ENCODE assay signal across 1 cellular context in the genomic region with DNA sequence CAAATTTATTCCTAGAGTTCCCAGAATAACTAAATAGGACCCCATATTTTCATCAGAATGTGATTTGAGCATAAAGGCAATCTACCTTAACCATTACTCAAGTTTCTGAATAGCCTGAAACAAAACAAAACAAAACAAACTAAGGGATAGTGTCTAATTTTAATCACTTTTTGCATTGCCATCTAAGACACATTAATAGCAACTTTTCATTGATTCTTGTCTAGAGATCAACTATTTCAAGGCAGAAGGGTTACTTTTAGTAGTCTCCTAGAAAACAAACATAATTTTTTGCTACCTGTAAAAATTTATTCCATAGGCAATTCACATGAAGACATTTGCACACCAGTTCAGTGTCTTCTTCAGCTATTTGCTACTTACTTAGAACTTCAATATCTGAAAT.
TF ChIP-seq lines count a peak whose summit lies in the region.

No MANE protein-coding gene starts in this region.

TF ChIP-seq in HCT116, 20 proteins besides CTCF, POLR2A, EP300 and RAD21 (continued from another document):
- TF ChIP-seq, protein P1, sequence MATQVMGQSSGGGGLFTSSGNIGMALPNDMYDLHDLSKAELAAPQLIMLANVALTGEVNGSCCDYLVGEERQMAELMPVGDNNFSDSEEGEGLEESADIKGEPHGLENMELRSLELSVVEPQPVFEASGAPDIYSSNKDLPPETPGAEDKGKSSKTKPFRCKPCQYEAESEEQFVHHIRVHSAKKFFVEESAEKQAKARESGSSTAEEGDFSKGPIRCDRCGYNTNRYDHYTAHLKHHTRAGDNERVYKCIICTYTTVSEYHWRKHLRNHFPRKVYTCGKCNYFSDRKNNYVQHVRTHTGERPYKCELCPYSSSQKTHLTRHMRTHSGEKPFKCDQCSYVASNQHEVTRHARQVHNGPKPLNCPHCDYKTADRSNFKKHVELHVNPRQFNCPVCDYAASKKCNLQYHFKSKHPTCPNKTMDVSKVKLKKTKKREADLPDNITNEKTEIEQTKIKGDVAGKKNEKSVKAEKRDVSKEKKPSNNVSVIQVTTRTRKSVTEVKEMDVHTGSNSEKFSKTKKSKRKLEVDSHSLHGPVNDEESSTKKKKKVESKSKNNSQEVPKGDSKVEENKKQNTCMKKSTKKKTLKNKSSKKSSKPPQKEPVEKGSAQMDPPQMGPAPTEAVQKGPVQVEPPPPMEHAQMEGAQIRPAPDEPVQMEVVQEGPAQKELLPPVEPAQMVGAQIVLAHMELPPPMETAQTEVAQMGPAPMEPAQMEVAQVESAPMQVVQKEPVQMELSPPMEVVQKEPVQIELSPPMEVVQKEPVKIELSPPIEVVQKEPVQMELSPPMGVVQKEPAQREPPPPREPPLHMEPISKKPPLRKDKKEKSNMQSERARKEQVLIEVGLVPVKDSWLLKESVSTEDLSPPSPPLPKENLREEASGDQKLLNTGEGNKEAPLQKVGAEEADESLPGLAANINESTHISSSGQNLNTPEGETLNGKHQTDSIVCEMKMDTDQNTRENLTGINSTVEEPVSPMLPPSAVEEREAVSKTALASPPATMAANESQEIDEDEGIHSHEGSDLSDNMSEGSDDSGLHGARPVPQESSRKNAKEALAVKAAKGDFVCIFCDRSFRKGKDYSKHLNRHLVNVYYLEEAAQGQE (IDR thresholded peaks at IDR 0.05; ENCODE audit: low read depth): no peak
